Comparison of ENCODE assay signal across 13 cellular contexts in the genomic region with DNA sequence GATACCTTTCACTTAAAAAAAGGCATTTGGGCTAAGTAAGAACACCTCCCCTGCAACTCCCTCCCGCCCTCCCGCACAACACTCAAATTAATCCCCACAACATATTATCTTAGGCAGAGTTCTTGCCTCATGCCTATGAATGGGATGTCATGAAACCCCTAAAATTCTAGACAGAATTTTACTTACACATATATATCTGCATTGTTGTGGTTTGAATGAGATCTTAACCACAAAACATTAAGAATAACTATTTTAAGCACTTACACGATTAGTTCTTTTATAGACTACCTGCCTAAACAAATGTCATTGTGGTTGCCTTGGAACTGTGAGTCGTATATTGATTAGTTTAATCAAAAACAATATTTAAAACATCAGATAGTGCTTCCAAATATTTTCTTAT. TPM values are rescaled to one million over a fixed set of nuclear protein-coding genes. Genes with fewer than 3 reads are reported as not detected.
A peak's percentile ranks its signal among the peaks of the same experiment; 100 is the strongest.
DNase-seq lines count a peak whose midpoint lies in the region; TF ChIP-seq lines count a peak whose summit lies in the region.
"Had no signal": no experiment of that assay in that cellular context is flagged by ENCODE, and none has a peak within 500 bp of the region (broad histone marks: within the 10 kb centered on the region; RNA-seq: fewer than 3 reads in every experiment).

No MANE protein-coding gene starts in this region.

- no peaks in the 10 kb centered on the region for H3K9me2 ChIP-seq in PC-9 (ENCODE audit: insufficient read depth)

- no peaks in the 10 kb centered on the region for H4K20me1 ChIP-seq in PC-9 (ENCODE audit: insufficient read depth)

- H3K27me3 Mint-ChIP-seq in Calu3 (ENCODE audit: unreplicated experiment) = no peaks in the 10 kb centered on the region
- H3K27me3 Mint-ChIP-seq: activated B cell treated with CpG ODN at 0.5 μM for 24 hours had no signal

- H3K4me1 Mint-ChIP-seq in Calu3 (ENCODE audit: low read depth, unreplicated experiment) = peaks cover 22% of the 10 kb centered on the region

- peak overlapping the region; percentile 18; the same call in 1 of the 2 replicates for H3K4me2 ChIP-seq in PC-9

- H3K27me3 ChIP-seq in PC-9 (ENCODE audit: insufficient read depth, low read depth) (no peaks in the 10 kb centered on the region), esophagus squamous epithelium (no peaks in the 10 kb centered on the region), sigmoid colon (no peaks in the 10 kb centered on the region)
- no peaks in the 10 kb centered on the region for H3K27me3 ChIP-seq in effector memory CD4-positive, alpha-beta T cell (replicated peaks; ENCODE audit: control insufficient read depth, insufficient read depth, low read length, poor library complexity, severe bottlenecking)
- H3K27me3 ChIP-seq: BE2C had no signal

- intact Hi-C loops in Calu3 (cut with micrococcal nuclease; ENCODE audit: unreplicated experiment) (loop anchor here (1.0 to 5.0 kb wide), 3 partner anchors 20 to 170 kb away; no protein-coding TSS in a partner anchor), PC-9 (cut with micrococcal nuclease; ENCODE audit: unreplicated experiment) (loop anchor here (1.0 kb wide), 1 partner anchor 43 kb away; no protein-coding TSS in a partner anchor), esophagus squamous epithelium (cut with DNase I) (no loop called here), sigmoid colon (cut with DNase I) (loop anchor here (1.0 kb wide), 1 partner anchor 18 kb away; no protein-coding TSS in a partner anchor)

- no peak for TF ChIP-seq EP300 in sigmoid colon (IDR thresholded peaks at IDR 0.05)

- no TSS peak for BruUV-seq in Calu3 (replicated peaks; lab: Mats Ljungman, UMichigan)
- no TSS peak for BruUV-seq in PC-9 (replicated peaks; lab: Mats Ljungman, UMichigan)

- peaks cover 38% of the 10 kb centered on the region for H3K4me1 ChIP-seq in PC-9 (replicated peaks; ENCODE audit: insufficient read depth)
- H3K4me1 ChIP-seq in esophagus squamous epithelium = peaks cover 10 to 48% (median 23%) of the 10 kb centered on the region in 3 donors
- peaks cover 0 to 52% (median 38%) of the 10 kb centered on the region in 4 donors for H3K4me1 ChIP-seq in sigmoid colon
- peaks cover 5% of the 10 kb centered on the region for H3K4me1 ChIP-seq in effector memory CD4-positive, alpha-beta T cell (ENCODE audit: control insufficient read depth, insufficient read depth, low read length, poor library complexity, severe bottlenecking)

- H3K4me3 ChIP-seq in PC-9 (no peak overlapping the region), esophagus squamous epithelium (peak overlapping the region in 1 of 4 donors; percentile 19), sigmoid colon (peak overlapping the region in 1 of 4 donors; percentile 27)
- no peak overlapping the region for H3K4me3 ChIP-seq in effector memory CD4-positive, alpha-beta T cell (ENCODE audit: insufficient read depth, low read depth, low read length, poor library complexity, severe bottlenecking)

- TF ChIP-seq POLR2A in esophagus squamous epithelium (IDR thresholded peaks at IDR 0.05) = no peak
- TF ChIP-seq POLR2A in sigmoid colon (IDR thresholded peaks at IDR 0.05) = no peak

- no peak for TF ChIP-seq CTCF in Calu3 (IDR thresholded peaks at IDR 0.05; ENCODE audit: unreplicated experiment)
- no peak for TF ChIP-seq CTCF in PC-9 (conservative IDR thresholded peaks at IDR 0.05)
- TF ChIP-seq CTCF in esophagus squamous epithelium (IDR thresholded peaks at IDR 0.05) = no peak
- no peak for TF ChIP-seq CTCF in sigmoid colon (IDR thresholded peaks at IDR 0.05)

- POLR2A ChIA-PET in PC-9 (lab: Charles Lee; ENCODE audit: unreplicated experiment) = interaction anchor here (0.5 to 1.4 kb wide), 4 partner anchors 11 to 46 kb away, joined by 5 to 25 read pairs (median 8); no protein-coding TSS in a partner anchor

- H3K79me2 ChIP-seq in PC-9 (ENCODE audit: low read depth) = peaks cover 28% of the 10 kb centered on the region

- H3K27ac ChIP-seq in PC-9 (no peak overlapping the region), esophagus squamous epithelium (peak overlapping the region; percentile 48 to 95 (median 86)), sigmoid colon (peak overlapping the region; percentile 94 to 99 (median 98))
- H3K27ac ChIP-seq in effector memory CD4-positive, alpha-beta T cell (ENCODE audit: insufficient read depth, low read length, poor library complexity, severe bottlenecking) = no peak overlapping the region

- no peaks in the 10 kb centered on the region for H3K9me3 Mint-ChIP-seq in Calu3 (ENCODE audit: low read depth, unreplicated experiment)
- H3K9me3 Mint-ChIP-seq: activated B cell treated with CpG ODN at 0.5 μM for 24 hours; activated T-cell treated with anti-CD3 and anti-CD28 coated beads, Interleukin-2, amount 50 U/mL, for 4 hours had no signal

- 0 out of 2 replicates have a peak, but pooled peaks cover 4% of the 10 kb centered on the region for H3F3A ChIP-seq in PC-9 (ENCODE audit: insufficient read depth, low read depth)

- WGBS in esophagus squamous epithelium, 2 donors = 21 to 43% methylated on average over 4 of the region's 4 CpGs
- WGBS in sigmoid colon, 2 donors = 57 to 77% methylated on average over 4 of the region's 4 CpGs

- H3K4me3 Mint-ChIP-seq in Calu3 (ENCODE audit: low read depth, unreplicated experiment) = peak overlapping the region; percentile 41
- H3K4me3 Mint-ChIP-seq: activated B cell treated with CpG ODN at 0.5 μM for 24 hours; activated T-cell treated with anti-CD3 and anti-CD28 coated beads, Interleukin-2, amount 50 U/mL, for 4 hours had no signal

- DNase-seq in Calu3 (no peak), PC-9 (no peak), esophagus squamous epithelium (lab: John Stamatoyannopoulos, UW) (no peak), sigmoid colon (no peak), NCI-H1417 treated with DMSO at 0.1 percent for 48 hours (lab: John Stamatoyannopoulos, UW) (no peak), NCI-H2227 (lab: John Stamatoyannopoulos, UW; ENCODE audit: unreplicated experiment) (no peak), islet precursor cell (no peak)
- DNase-seq in effector memory CD4-positive, alpha-beta T cell = no peak
- DNase-seq: activated B cell treated with CpG ODN at 0.5 μM for 24 hours; activated T-cell treated with anti-CD3 and anti-CD28 coated beads, Interleukin-2, amount 50 U/mL, for 4 hours; BE2C; central memory CD4-positive, alpha-beta T cell; head of caudate nucleus had no signal

- H3K9me3 ChIP-seq in PC-9 (ENCODE audit: insufficient read depth, low read depth) (no peaks in the 10 kb centered on the region), esophagus squamous epithelium (no peaks in the 10 kb centered on the region), sigmoid colon (no peaks in the 10 kb centered on the region)
- H3K9me3 ChIP-seq in effector memory CD4-positive, alpha-beta T cell (ENCODE audit: control insufficient read depth, low read length) = no peaks in the 10 kb centered on the region
- H3K9me3 ChIP-seq: BE2C had no signal

- H3K36me3 Mint-ChIP-seq in Calu3 (ENCODE audit: insufficient read depth, unreplicated experiment) = peaks cover 30% of the 10 kb centered on the region

- CTCF ChIA-PET in Calu3 (lab: Charles Lee) (interaction anchor here (1.4 to 1.8 kb wide), 2 partner anchors 18 to 46 kb away, joined by 9 to 17 read pairs; no protein-coding TSS in a partner anchor), PC-9 (lab: Charles Lee) (no interaction called here)

- no peak overlapping the region for H2AFZ ChIP-seq in PC-9

- H3K27ac Mint-ChIP-seq in Calu3 (ENCODE audit: unreplicated experiment) = peak overlapping the region; percentile 100

- no peaks in the 10 kb centered on the region for H3K36me3 ChIP-seq in PC-9 (ENCODE audit: low read depth)
- H3K36me3 ChIP-seq in esophagus squamous epithelium = no peaks in the 10 kb centered on the region
- H3K36me3 ChIP-seq in sigmoid colon = no peaks in the 10 kb centered on the region
- no peaks in the 10 kb centered on the region for H3K36me3 ChIP-seq in effector memory CD4-positive, alpha-beta T cell (ENCODE audit: control insufficient read depth, insufficient read depth, low read length)

RNA-seq across cellular contexts. Expression of a gene that starts 4.5 kb away (rescaled TPM):
- total RNA-seq in Calu3 (2022) (1,388 and 1,455 TPM in 2 replicates), PC-9 (2021) (307 and 421 TPM in 2 replicates), esophagus squamous epithelium (100 to 1,000 TPM in 3 of 4 donors, 10 to 100 TPM in 1; 70.5 to 323 (median 161) TPM), sigmoid colon (1,000 to 10,000 TPM in 1 of 4 donors, 100 to 1,000 TPM in 3; 588 to 1,360 (median 919) TPM)
- 100 to 1,000 TPM in 1 of 3 donors, 10 to 100 TPM in 2; 43.8 to 151 (median 50.9) TPM for polyA plus RNA-seq in sigmoid colon

Comparison
In these comparisons a context has a peak if more than half of its experiments do, and no peak if none do; other contexts are left out.
1. H3K27ac ChIP-seq: peak in esophagus squamous epithelium (4 of 4) and sigmoid colon (4 of 4); none in PC-9 (single experiment) and effector memory CD4-positive, alpha-beta T cell (single experiment).